In genomic region chr5:172768573-172769323, GRCh38 we compare ENCODE assay signal across 1 cellular context.
TF ChIP-seq lines count a peak whose summit lies in the region.

No MANE protein-coding gene starts in this region.

TF ChIP-seq in SK-N-SH, 30 proteins besides CTCF, POLR2A, EP300 and RAD21 (continued from another document):
- TF ChIP-seq FOSL2 (IDR thresholded peaks at IDR 0.05; ENCODE audit: borderline replicate concordance, low read depth): no peak
- TF ChIP-seq TEAD4 (IDR thresholded peaks at IDR 0.05; ENCODE audit: borderline replicate concordance, insufficient read depth): no peak
- no peak for TF ChIP-seq FOXM1 (IDR thresholded peaks at IDR 0.05; ENCODE audit: low read depth)
